ENCODE assay signal across 3 cellular contexts in the genomic region with DNA sequence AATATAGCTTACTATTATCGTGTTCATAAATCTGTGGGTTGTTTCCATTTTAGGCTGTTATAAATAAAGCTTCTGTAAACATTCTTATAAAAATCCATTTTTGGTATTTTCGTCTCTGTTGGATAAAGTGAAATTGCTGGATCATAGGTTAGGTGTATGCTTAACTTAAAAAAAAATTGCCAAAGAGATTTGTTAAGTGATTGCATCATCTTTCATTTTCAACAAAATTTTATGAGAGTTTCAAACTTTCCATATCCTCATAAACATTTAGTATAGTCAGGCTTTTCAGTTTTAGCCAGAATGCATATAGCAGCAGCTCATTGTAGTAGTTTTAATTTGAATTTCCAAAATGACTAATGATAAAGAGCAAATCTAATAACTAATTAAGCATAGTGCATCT.
A peak's percentile ranks its signal among the peaks of the same experiment; 100 is the strongest.
TF ChIP-seq lines count a peak whose summit lies in the region.

No MANE protein-coding gene starts in this region.

TF ChIP-seq in HepG2, 621 proteins besides CTCF, POLR2A, EP300 and RAD21:
- peak; percentile 16; the same call in 1 of the 2 replicates for TF ChIP-seq CEBPB (IDR thresholded peaks at IDR 0.05; ENCODE audit: borderline replicate concordance, low read depth, low read length)
- no peak for TF ChIP-seq ATF1 (CRISPR knock-in tag; IDR thresholded peaks at IDR 0.05)
- TF ChIP-seq SOX6 (IDR thresholded peaks at IDR 0.05): no peak
- TF ChIP-seq SOX6 (CRISPR knock-in tag; IDR thresholded peaks at IDR 0.05): no peak
- 0 out of 2 replicates have a peak, but pooled peaks have one; percentile 21 for TF ChIP-seq ATF7 (IDR thresholded peaks at IDR 0.05)
- TF ChIP-seq ATF7 (CRISPR knock-in tag; IDR thresholded peaks at IDR 0.05): no peak

TF ChIP-seq in IMR-90, 13 proteins besides CTCF, POLR2A, EP300 and RAD21:
- TF ChIP-seq FOS (IDR thresholded peaks at IDR 0.05; ENCODE audit: low read depth, low read length): no peak
- peak; percentile 57 for TF ChIP-seq CEBPB (IDR thresholded peaks at IDR 0.05; ENCODE audit: low read depth, low read length)
- no peak for TF ChIP-seq MAFK (IDR thresholded peaks at IDR 0.05; ENCODE audit: low read depth, low read length)

TF ChIP-seq in K562, 482 proteins besides CTCF, POLR2A, EP300 and RAD21:
- TF ChIP-seq ZSCAN32 (CRISPR knock-in tag; IDR thresholded peaks at IDR 0.05): 0 out of 2 replicates have a peak, but pooled peaks have one; percentile 54
- TF ChIP-seq ATF3 (IDR thresholded peaks at IDR 0.05): peak; percentile 61
- no peak for TF ChIP-seq ATF3 (CRISPR knock-in tag; conservative IDR thresholded peaks at IDR 0.05)
- TF ChIP-seq, protein P1, sequence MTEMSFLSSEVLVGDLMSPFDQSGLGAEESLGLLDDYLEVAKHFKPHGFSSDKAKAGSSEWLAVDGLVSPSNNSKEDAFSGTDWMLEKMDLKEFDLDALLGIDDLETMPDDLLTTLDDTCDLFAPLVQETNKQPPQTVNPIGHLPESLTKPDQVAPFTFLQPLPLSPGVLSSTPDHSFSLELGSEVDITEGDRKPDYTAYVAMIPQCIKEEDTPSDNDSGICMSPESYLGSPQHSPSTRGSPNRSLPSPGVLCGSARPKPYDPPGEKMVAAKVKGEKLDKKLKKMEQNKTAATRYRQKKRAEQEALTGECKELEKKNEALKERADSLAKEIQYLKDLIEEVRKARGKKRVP (CRISPR knock-in tag; IDR thresholded peaks at IDR 0.05): 0 out of 2 replicates have a peak, but pooled peaks have one; percentile 30
- TF ChIP-seq HSF4 (CRISPR knock-in tag; IDR thresholded peaks at IDR 0.05; ENCODE audit: borderline replicate concordance): no peak
- TF ChIP-seq CEBPG (CRISPR knock-in tag; IDR thresholded peaks at IDR 0.05): no peak
- peak in 1 of 2 experiments; percentile 89; a peak in 3 of 4 replicates for TF ChIP-seq CEBPG (tag; conservative IDR thresholded peaks at IDR 0.05 in 1 of 2, IDR thresholded peaks at IDR 0.05 in 1 of 2)
